Comparison of ENCODE assay signal across 6 cellular contexts in genomic region chr1:36089393-36090121, GRCh38. TPM values are rescaled to one million over a fixed set of nuclear protein-coding genes. Genes with fewer than 3 reads are reported as not detected.
A peak's percentile ranks its signal among the peaks of the same experiment; 100 is the strongest.
DNase-seq lines count a peak whose midpoint lies in the region; TF ChIP-seq lines count a peak whose summit lies in the region.

No MANE protein-coding gene starts in this region.

- peak overlapping the region; percentile 91 for H3K9ac ChIP-seq in SU-DHL-6 (ENCODE audit: low read length)
- H3K9ac ChIP-seq in iPS-15b (ENCODE audit: low read depth, low read length), result peak overlapping the region; percentile 66

- TF ChIP-seq CTCF in SU-DHL-6 (IDR thresholded peaks at IDR 0.05; ENCODE audit: insufficient read depth, low read length, poor library complexity, severe bottlenecking), result no peak
- no peak for TF ChIP-seq CTCF in uterus (IDR thresholded peaks at IDR 0.05)

- H3K79me2 ChIP-seq in SU-DHL-6 (ENCODE audit: insufficient read depth, low read length), result peaks cover 14% of the 10 kb centered on the region

- no peaks in the 10 kb centered on the region for H3K9me2 ChIP-seq in SU-DHL-6 (replicated peaks; ENCODE audit: insufficient read depth, low read length)

- no peaks in the 10 kb centered on the region for H4K20me1 ChIP-seq in SU-DHL-6 (ENCODE audit: low read depth, low read length)

- no peaks in the 10 kb centered on the region for H3K36me3 ChIP-seq in SU-DHL-6 (ENCODE audit: low read length)
- H3K36me3 ChIP-seq in iPS-15b (ENCODE audit: control insufficient read depth, insufficient read depth, low read length), result peaks cover 29% of the 10 kb centered on the region
- no peaks in the 10 kb centered on the region for H3K36me3 ChIP-seq in uterus

- peak overlapping the region; percentile 96 for H3K4me3 ChIP-seq in SU-DHL-6 (ENCODE audit: insufficient read depth, low read length, poor library complexity, severe bottlenecking)
- peak overlapping the region; percentile 95 for H3K4me3 ChIP-seq in iPS-15b (ENCODE audit: low read depth, low read length)
- H3K4me3 ChIP-seq in uterus, result peak overlapping the region; percentile 68 to 82

- H3F3A ChIP-seq in SU-DHL-6 (ENCODE audit: insufficient read depth), result no peaks in the 10 kb centered on the region

- H3K27ac ChIP-seq in SU-DHL-6 (ENCODE audit: low read depth, low read length), result no peak overlapping the region
- peak overlapping the region; percentile 81 to 82 for H3K27ac ChIP-seq in uterus

- H2AFZ ChIP-seq in SU-DHL-6 (ENCODE audit: low read depth, low read length, severe bottlenecking), result peak overlapping the region; percentile 99

- H3K4me1 ChIP-seq in iPS-15b (ENCODE audit: control insufficient read depth, insufficient read depth, low read length), result no peaks in the 10 kb centered on the region
- peaks cover 8 to 11% of the 10 kb centered on the region in 2 donors for H3K4me1 ChIP-seq in uterus

- no peaks in the 10 kb centered on the region for H3K9me3 ChIP-seq in SU-DHL-6 (ENCODE audit: insufficient read depth, low read length)
- no peaks in the 10 kb centered on the region for H3K9me3 ChIP-seq in iPS-15b (ENCODE audit: control insufficient read depth, insufficient read depth, low read length)
- H3K9me3 ChIP-seq in uterus, result no peaks in the 10 kb centered on the region

- intact Hi-C loops in uterus (cut with DNase I; ENCODE audit: low total_unique reads), result loop anchor here (10.0 kb wide), 1 partner anchor 95 kb away; no protein-coding TSS in a partner anchor

- TF ChIP-seq POLR2A in uterus (IDR thresholded peaks at IDR 0.05), result no peak

- peak overlapping the region; percentile 91 for H3K4me2 ChIP-seq in SU-DHL-6 (ENCODE audit: low read depth, low read length, poor library complexity, severe bottlenecking)

- H3K27me3 ChIP-seq in SU-DHL-6 (ENCODE audit: low read length) (no peaks in the 10 kb centered on the region), iPS-15b (ENCODE audit: control insufficient read depth, insufficient read depth, low read length) (peaks cover 6% of the 10 kb centered on the region), uterus (no peaks in the 10 kb centered on the region)

- peak; percentile 51 for DNase-seq in DMS53 (lab: John Stamatoyannopoulos, UW)
- no peak for DNase-seq in DMS53 treated with DMSO at 0.1 percent for 48 hours (lab: John Stamatoyannopoulos, UW; ENCODE audit: unreplicated experiment)
- no peak for DNase-seq in uterus
- no peak for DNase-seq in cerebellar cortex (ENCODE audit: low spot score)

RNA-seq across cellular contexts. Expression of gene ADPRS, which starts 0.9 kb away (rescaled TPM):
- total RNA-seq in uterus, result 10 to 100 TPM in 3 of 4 donors, 1 to 10 TPM in 1; 9.2 to 23.7 (median 17.2) TPM

RNA-seq across cellular contexts. Expression of gene TEKT2, which starts 5.7 kb away (rescaled TPM):
- total RNA-seq in uterus, result 1 to 10 TPM in 2 of 4 donors, under 1 TPM in 1, not detected in 1; 0.77 to 7.5 (median 1.2) TPM

RNA-seq across cellular contexts. Expression of gene COL8A2, which starts 35.5 kb away (rescaled TPM):
- 10 to 100 TPM in 1 of 4 donors, 1 to 10 TPM in 3; 1.2 to 16.6 (median 5.8) TPM for total RNA-seq in uterus

RNA-seq across cellular contexts. Expression of gene TRAPPC3, which starts 59.7 kb away (rescaled TPM):
- 10 to 100 TPM; 10.6 to 70.6 (median 38.1) TPM for total RNA-seq in uterus
